Comparison of ENCODE assay signal across 1 cellular context in the genomic region with DNA sequence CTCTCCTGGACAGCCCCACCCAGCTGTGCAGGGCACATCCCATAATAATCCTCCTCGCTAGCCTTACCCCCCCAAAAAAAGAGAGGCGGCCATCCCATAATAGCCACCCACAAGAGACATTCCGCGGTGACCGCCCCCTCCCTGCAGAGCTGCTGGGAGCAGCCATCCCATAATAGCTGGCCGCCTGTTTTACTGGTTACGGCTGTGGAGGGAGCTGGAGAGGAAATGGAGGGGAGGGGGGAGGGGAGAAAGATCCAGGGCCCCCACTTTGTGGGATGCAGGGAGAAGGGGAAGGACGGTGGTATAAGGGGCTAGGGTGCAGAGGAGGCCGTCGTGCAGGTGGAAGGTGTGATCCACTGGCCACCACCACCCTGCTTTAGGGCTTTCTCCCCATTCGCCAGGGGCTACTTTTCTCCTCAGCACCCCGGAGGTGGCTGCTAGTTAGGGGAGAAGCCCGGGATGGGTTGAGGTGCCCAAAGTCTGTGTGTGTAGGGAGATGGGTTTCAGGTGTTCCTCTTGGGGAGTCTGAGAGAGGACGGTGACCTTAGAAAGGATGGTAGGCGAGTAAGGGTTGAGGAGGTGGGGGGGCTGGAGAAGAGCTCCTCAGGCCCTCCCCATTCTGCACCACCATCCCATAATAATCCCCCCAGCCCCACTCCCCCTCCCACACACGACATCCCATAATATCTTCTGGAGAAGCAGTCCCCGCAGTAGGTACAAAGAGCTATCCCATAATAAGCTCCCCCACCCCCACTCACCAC.
TF ChIP-seq lines count a peak whose summit lies in the region.

No MANE protein-coding gene starts in this region.

TF ChIP-seq in HepG2, 621 proteins besides CTCF, POLR2A, EP300 and RAD21 (continued from another document):
- TF ChIP-seq, protein P1, sequence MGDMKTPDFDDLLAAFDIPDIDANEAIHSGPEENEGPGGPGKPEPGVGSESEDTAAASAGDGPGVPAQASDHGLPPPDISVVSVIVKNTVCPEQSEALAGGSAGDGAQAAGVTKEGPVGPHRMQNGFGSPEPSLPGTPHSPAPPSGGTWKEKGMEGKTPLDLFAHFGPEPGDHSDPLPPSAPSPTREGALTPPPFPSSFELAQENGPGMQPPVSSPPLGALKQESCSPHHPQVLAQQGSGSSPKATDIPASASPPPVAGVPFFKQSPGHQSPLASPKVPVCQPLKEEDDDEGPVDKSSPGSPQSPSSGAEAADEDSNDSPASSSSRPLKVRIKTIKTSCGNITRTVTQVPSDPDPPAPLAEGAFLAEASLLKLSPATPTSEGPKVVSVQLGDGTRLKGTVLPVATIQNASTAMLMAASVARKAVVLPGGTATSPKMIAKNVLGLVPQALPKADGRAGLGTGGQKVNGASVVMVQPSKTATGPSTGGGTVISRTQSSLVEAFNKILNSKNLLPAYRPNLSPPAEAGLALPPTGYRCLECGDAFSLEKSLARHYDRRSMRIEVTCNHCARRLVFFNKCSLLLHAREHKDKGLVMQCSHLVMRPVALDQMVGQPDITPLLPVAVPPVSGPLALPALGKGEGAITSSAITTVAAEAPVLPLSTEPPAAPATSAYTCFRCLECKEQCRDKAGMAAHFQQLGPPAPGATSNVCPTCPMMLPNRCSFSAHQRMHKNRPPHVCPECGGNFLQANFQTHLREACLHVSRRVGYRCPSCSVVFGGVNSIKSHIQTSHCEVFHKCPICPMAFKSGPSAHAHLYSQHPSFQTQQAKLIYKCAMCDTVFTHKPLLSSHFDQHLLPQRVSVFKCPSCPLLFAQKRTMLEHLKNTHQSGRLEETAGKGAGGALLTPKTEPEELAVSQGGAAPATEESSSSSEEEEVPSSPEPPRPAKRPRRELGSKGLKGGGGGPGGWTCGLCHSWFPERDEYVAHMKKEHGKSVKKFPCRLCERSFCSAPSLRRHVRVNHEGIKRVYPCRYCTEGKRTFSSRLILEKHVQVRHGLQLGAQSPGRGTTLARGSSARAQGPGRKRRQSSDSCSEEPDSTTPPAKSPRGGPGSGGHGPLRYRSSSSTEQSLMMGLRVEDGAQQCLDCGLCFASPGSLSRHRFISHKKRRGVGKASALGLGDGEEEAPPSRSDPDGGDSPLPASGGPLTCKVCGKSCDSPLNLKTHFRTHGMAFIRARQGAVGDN (CRISPR knock-in tag; IDR thresholded peaks at IDR 0.05): peak; percentile 58
- TF ChIP-seq KAT8 (CRISPR knock-in tag; IDR thresholded peaks at IDR 0.05) (peak; percentile 45; the same call in 1 of the 2 replicates), SAP130 (CRISPR knock-in tag; IDR thresholded peaks at IDR 0.05; ENCODE audit: low read depth) (peak; percentile 39; the same call in 1 of the 2 replicates), PHF21A (CRISPR knock-in tag; IDR thresholded peaks at IDR 0.05) (0 out of 2 replicates have a peak, but pooled peaks have one; percentile 50), ZFX (CRISPR knock-in tag; IDR thresholded peaks at IDR 0.05; ENCODE audit: low read depth) (peak; percentile 34; the same call in 1 of the 2 replicates)
- TF ChIP-seq, protein P2, sequence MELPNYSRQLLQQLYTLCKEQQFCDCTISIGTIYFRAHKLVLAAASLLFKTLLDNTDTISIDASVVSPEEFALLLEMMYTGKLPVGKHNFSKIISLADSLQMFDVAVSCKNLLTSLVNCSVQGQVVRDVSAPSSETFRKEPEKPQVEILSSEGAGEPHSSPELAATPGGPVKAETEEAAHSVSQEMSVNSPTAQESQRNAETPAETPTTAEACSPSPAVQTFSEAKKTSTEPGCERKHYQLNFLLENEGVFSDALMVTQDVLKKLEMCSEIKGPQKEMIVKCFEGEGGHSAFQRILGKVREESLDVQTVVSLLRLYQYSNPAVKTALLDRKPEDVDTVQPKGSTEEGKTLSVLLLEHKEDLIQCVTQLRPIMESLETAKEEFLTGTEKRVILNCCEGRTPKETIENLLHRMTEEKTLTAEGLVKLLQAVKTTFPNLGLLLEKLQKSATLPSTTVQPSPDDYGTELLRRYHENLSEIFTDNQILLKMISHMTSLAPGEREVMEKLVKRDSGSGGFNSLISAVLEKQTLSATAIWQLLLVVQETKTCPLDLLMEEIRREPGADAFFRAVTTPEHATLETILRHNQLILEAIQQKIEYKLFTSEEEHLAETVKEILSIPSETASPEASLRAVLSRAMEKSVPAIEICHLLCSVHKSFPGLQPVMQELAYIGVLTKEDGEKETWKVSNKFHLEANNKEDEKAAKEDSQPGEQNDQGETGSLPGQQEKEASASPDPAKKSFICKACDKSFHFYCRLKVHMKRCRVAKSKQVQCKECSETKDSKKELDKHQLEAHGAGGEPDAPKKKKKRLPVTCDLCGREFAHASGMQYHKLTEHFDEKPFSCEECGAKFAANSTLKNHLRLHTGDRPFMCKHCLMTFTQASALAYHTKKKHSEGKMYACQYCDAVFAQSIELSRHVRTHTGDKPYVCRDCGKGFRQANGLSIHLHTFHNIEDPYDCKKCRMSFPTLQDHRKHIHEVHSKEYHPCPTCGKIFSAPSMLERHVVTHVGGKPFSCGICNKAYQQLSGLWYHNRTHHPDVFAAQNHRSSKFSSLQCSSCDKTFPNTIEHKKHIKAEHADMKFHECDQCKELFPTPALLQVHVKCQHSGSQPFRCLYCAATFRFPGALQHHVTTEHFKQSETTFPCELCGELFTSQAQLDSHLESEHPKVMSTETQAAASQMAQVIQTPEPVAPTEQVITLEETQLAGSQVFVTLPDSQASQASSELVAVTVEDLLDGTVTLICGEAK (IDR thresholded peaks at IDR 0.05): no peak
- TF ChIP-seq, protein P2 (CRISPR knock-in tag; IDR thresholded peaks at IDR 0.05): no peak
- TF ChIP-seq, protein P3, sequence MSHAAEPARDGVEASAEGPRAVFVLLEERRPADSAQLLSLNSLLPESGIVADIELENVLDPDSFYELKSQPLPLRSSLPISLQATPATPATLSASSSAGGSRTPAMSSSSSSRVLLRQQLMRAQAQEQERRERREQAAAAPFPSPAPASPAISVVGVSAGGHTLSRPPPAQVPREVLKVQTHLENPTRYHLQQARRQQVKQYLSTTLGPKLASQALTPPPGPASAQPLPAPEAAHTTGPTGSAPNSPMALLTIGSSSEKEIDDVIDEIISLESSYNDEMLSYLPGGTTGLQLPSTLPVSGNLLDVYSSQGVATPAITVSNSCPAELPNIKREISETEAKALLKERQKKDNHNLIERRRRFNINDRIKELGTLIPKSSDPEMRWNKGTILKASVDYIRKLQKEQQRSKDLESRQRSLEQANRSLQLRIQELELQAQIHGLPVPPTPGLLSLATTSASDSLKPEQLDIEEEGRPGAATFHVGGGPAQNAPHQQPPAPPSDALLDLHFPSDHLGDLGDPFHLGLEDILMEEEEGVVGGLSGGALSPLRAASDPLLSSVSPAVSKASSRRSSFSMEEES (CRISPR knock-in tag; IDR thresholded peaks at IDR 0.05): 0 out of 2 replicates have a peak, but pooled peaks have one; percentile 11
